Comparison of ENCODE assay signal across 8 cellular contexts in the genomic region with DNA sequence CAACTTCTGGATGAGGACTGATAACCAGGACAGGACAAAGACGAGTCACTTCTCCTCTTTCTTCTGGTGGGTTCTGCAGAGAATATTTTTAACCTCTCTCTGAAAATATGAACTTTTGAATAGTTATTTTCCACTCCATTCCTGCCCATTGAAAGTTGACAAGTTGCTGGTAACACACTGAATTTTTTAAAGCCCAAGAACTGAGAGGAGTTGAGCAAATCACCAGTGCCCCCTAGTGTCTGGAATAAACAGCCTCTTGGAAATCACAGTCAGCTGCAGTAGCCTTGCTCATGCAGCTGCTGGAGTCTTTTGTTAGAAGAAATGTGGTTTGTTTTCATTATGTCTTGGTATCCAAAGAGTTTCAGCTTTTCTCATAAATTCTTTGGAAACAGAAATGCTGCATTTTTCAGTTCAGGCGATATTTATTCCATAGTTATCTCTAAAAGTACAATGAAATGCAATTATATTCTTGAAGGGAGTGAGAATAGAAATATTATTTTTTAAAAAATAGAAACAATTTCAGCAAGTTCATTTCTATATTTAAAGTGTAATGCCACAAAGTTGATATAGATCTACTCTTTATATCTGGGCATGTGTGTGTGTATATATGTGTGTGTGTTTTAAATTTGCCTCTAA.
DNase-seq lines count a peak whose midpoint lies in the region; ATAC-seq and TF ChIP-seq lines count a peak whose summit lies in the region.

No MANE protein-coding gene starts in this region.

- no peak overlapping the region for H3K27ac ChIP-seq in left lung

- ATAC-seq in GM18520 (IDR thresholded peaks at IDR 0.05; ENCODE audit: unreplicated experiment), result peak; percentile 75
- peak; percentile 80 for ATAC-seq in HG03139 (IDR thresholded peaks at IDR 0.05; ENCODE audit: unreplicated experiment)
- peak; percentile 98 for ATAC-seq in left lung

- no peaks in the 10 kb centered on the region for H3K36me3 Mint-ChIP-seq in chondrocyte (ENCODE audit: low read depth)

- peaks cover 9% of the 10 kb centered on the region for H3K9me3 Mint-ChIP-seq in chondrocyte (ENCODE audit: low read depth)

- H3K9me3 ChIP-seq in left lung, result peaks cover 0 to 6% of the 10 kb centered on the region in 2 donors

- H3K27me3 Mint-ChIP-seq in chondrocyte (ENCODE audit: low read depth), result no peaks in the 10 kb centered on the region

- H3K36me3 ChIP-seq in left lung, result no peaks in the 10 kb centered on the region

- no peaks in the 10 kb centered on the region for H3K4me1 ChIP-seq in left lung

- no peak overlapping the region for H3K4me3 Mint-ChIP-seq in chondrocyte (ENCODE audit: unreplicated experiment)

- TF ChIP-seq CTCF in chondrocyte (IDR thresholded peaks at IDR 0.05) (peak; percentile 97), left lung (IDR thresholded peaks at IDR 0.05) (peak; percentile 63 to 90)

- H3K4me1 Mint-ChIP-seq in chondrocyte (ENCODE audit: low read depth), result peaks cover 26% of the 10 kb centered on the region

- in situ Hi-C loops in ACHN (cut with HindIII; ENCODE audit: low pct_ligation_motif_present, low pct_unique_long_range_greater_than_20kb, low sequenced_read_pairs), result no loop called here

- DNase-seq in ACHN (peak; percentile 73), NCI-H345 treated with DMSO at 0.1 percent for 48 hours (lab: John Stamatoyannopoulos, UW; ENCODE audit: unreplicated experiment) (peak; percentile 38), chondrocyte (ENCODE audit: low spot score) (no peak), left lung (no peak)
- DNase-seq in activated CD4-positive, alpha-beta T cell treated with anti-CD3 and anti-CD28 coated beads for 1 hour, result peak; percentile 34
- peak; percentile 48 to 59 (median 58) for DNase-seq in stimulated activated CD4-positive, alpha-beta T cell treated with anti-CD3 and anti-CD28 coated beads, TNF-alpha, amount 100 ng/mL, for 24 hours (ENCODE audit: low read depth in 3 of 3)

- no peak overlapping the region for H3K4me3 ChIP-seq in left lung

- no peaks in the 10 kb centered on the region for H3K27me3 ChIP-seq in left lung

- peak overlapping the region; percentile 87 for H3K27ac Mint-ChIP-seq in chondrocyte (ENCODE audit: unreplicated experiment)

- intact Hi-C loops in left lung (cut with DNase I), result no loop called here

Comparison
In these comparisons a context has a peak if more than half of its experiments do, and no peak if none do; other contexts are left out.
1. DNase-seq: peak in ACHN (single experiment), NCI-H345 treated with DMSO at 0.1 percent for 48 hours (single experiment), activated CD4-positive, alpha-beta T cell treated with anti-CD3 and anti-CD28 coated beads for 1 hour (single experiment) and stimulated activated CD4-positive, alpha-beta T cell treated with anti-CD3 and anti-CD28 coated beads, TNF-alpha, amount 100 ng/mL, for 24 hours (3 of 3); none in chondrocyte (single experiment) and left lung (0 of 2).
2. Peak in every context shown above with its lines, with median percentiles within 50 percentile points of each other: ATAC-seq.